ENCODE assay signal across 1 cellular context in the genomic region with DNA sequence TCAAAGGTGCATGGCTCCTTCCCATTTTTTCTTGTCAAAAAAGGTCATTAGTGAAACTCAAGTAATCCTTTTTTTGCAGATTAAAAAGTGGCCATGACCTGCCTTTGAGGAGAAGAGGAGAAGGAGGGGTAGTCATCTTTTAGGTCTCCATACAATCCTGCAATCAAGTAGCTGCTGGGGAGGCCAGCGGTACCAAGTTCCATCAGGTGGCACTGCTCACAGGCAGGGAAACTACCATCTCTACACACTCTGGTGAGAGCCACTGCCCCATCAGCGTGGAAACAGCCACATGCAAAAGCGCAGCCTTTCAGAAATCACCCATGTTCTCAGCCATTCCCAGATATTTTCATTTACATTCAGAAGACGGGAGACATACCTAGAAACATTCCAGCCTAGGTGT.
TF ChIP-seq lines count a peak whose summit lies in the region.

No MANE protein-coding gene starts in this region.

TF ChIP-seq in IMR-90, 13 proteins besides CTCF, POLR2A, EP300 and RAD21:
- no peak for TF ChIP-seq CEBPB (IDR thresholded peaks at IDR 0.05; ENCODE audit: low read depth, low read length)
- TF ChIP-seq RFX5 (IDR thresholded peaks at IDR 0.05; ENCODE audit: low read depth, low read length) = no peak
- TF ChIP-seq MAZ (IDR thresholded peaks at IDR 0.05; ENCODE audit: borderline replicate concordance, low read depth, low read length) = no peak
- TF ChIP-seq MXI1 (IDR thresholded peaks at IDR 0.05; ENCODE audit: borderline replicate concordance, low read depth, low read length) = no peak
- TF ChIP-seq MAFK (IDR thresholded peaks at IDR 0.05; ENCODE audit: low read depth, low read length) = no peak
- TF ChIP-seq, protein P1, sequence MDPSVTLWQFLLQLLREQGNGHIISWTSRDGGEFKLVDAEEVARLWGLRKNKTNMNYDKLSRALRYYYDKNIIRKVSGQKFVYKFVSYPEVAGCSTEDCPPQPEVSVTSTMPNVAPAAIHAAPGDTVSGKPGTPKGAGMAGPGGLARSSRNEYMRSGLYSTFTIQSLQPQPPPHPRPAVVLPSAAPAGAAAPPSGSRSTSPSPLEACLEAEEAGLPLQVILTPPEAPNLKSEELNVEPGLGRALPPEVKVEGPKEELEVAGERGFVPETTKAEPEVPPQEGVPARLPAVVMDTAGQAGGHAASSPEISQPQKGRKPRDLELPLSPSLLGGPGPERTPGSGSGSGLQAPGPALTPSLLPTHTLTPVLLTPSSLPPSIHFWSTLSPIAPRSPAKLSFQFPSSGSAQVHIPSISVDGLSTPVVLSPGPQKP (IDR thresholded peaks at IDR 0.05; ENCODE audit: borderline replicate concordance, low read depth, low read length) = no peak
- TF ChIP-seq, protein P2, sequence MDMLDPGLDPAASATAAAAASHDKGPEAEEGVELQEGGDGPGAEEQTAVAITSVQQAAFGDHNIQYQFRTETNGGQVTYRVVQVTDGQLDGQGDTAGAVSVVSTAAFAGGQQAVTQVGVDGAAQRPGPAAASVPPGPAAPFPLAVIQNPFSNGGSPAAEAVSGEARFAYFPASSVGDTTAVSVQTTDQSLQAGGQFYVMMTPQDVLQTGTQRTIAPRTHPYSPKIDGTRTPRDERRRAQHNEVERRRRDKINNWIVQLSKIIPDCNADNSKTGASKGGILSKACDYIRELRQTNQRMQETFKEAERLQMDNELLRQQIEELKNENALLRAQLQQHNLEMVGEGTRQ (IDR thresholded peaks at IDR 0.05; ENCODE audit: low read depth, low read length) = no peak
TF ChIP-seq in IMR-90: peak in this region for 0.
